In genomic region chr9:20462410-20462809, GRCh38 we compare ENCODE assay signal across 20 cellular contexts.
DNase-seq lines count a peak whose midpoint lies in the region; ATAC-seq and TF ChIP-seq lines count a peak whose summit lies in the region.
"Had no signal": no experiment of that assay in that cellular context is flagged by ENCODE, and none has a peak within 500 bp of the region (broad histone marks: within the 10 kb centered on the region; RNA-seq: fewer than 3 reads in every experiment).

No MANE protein-coding gene starts in this region.

- no peaks in the 10 kb centered on the region for H3K79me2 ChIP-seq in mesendoderm (ENCODE audit: control insufficient read depth, insufficient read depth, low read length)

- no peak overlapping the region for H3K4me2 ChIP-seq in mesendoderm (ENCODE audit: low read length)

- 0 out of 2 replicates have a peak, but pooled peaks have one; percentile 14 for TF ChIP-seq CTCF in LNCAP (IDR thresholded peaks at IDR 0.05)
- peak; percentile 18 for TF ChIP-seq CTCF in cardiac fibroblast (IDR thresholded peaks at IDR 0.05; ENCODE audit: low read depth, low read length)
- TF ChIP-seq CTCF in dorsolateral prefrontal cortex (IDR thresholded peaks at IDR 0.05 in 54 of 56, conservative IDR thresholded peaks at IDR 0.05 in 2 of 56; ENCODE audit: low read depth in 1 of 56, partially characterized antibody in 56 of 56), result no peak

- H4K5ac ChIP-seq in mesendoderm (ENCODE audit: low read length), result no peak overlapping the region

- H3K4me3 ChIP-seq in cardiac fibroblast (replicated peaks in 1 of 2; ENCODE audit: low read depth in 2 of 2, low read length in 2 of 2) (no peak overlapping the region), mesendoderm (ENCODE audit: low read length) (no peak overlapping the region), dorsolateral prefrontal cortex (no peak overlapping the region)
- H3K4me3 ChIP-seq: SJCRH30, vagina had no signal

- no peak overlapping the region for H2AK5ac ChIP-seq in mesendoderm (ENCODE audit: low read length)

- no CpG with 5 or more reads among the region's 3 CpGs for WGBS in mesendoderm (ENCODE audit: extremely low coverage, insufficient coverage, low lambda C conversion rate)

- no peak overlapping the region for H3K18ac ChIP-seq in mesendoderm (ENCODE audit: low read length)

- no peak for ATAC-seq in HG03432 (IDR thresholded peaks at IDR 0.05; ENCODE audit: unreplicated experiment)
- ATAC-seq: left lobe of liver; natural killer cell; stimulated activated effector memory CD8-positive, alpha-beta T cell treated with anti-CD3 and anti-CD28 coated beads, Interleukin-12 subunit alpha, Interleukin-12 subunit beta, amount 100 ng/mL, for 72 hours; T-helper 17 cell had no signal

- H4K8ac ChIP-seq in mesendoderm (ENCODE audit: low read depth, low read length), result no peak overlapping the region

- H3K36me3 ChIP-seq in mesendoderm (ENCODE audit: control insufficient read depth, insufficient read depth, low read length), result no peaks in the 10 kb centered on the region
- H3K36me3 ChIP-seq: SJCRH30, vagina had no signal

- no peak overlapping the region for H3K9ac ChIP-seq in mesendoderm (ENCODE audit: low read length)

- H2BK120ac ChIP-seq in mesendoderm (ENCODE audit: low read depth, low read length), result no peak overlapping the region

- H2BK15ac ChIP-seq in mesendoderm (replicated peaks; ENCODE audit: low read depth), result no peak overlapping the region

- H3K27ac ChIP-seq in mesendoderm (ENCODE audit: low read depth, low read length) (no peak overlapping the region), dorsolateral prefrontal cortex (no peak overlapping the region)
- H3K27ac ChIP-seq: SJCRH30, vagina had no signal

- H3K4me1 ChIP-seq in mesendoderm (ENCODE audit: control insufficient read depth, low read depth, low read length), result no peaks in the 10 kb centered on the region
- H3K4me1 ChIP-seq: SJCRH30, vagina had no signal

- intact Hi-C loops in dorsolateral prefrontal cortex (cut with DNase I), result no loop called here

- no peak overlapping the region for H2BK5ac ChIP-seq in mesendoderm (ENCODE audit: low read length)

- H3K23ac ChIP-seq in mesendoderm (ENCODE audit: low read length), result no peak overlapping the region

- H3K56ac ChIP-seq in mesendoderm (ENCODE audit: low read length), result no peak overlapping the region

- H3K27me3 ChIP-seq in mesendoderm (ENCODE audit: insufficient read depth, low read length, poor library complexity) (no peaks in the 10 kb centered on the region), dorsolateral prefrontal cortex (no peaks in the 10 kb centered on the region)
- H3K27me3 ChIP-seq: SJCRH30, vagina had no signal

- no peak overlapping the region for H3K4ac ChIP-seq in mesendoderm (ENCODE audit: low read depth, low read length)

- H3K79me1 ChIP-seq in mesendoderm (ENCODE audit: low read length), result no peaks in the 10 kb centered on the region

- DNase-seq in NCI-H82 (lab: John Stamatoyannopoulos, UW) (peak; percentile 16), NCI-H82 treated with DMSO at 0.1 percent for 48 hours (lab: John Stamatoyannopoulos, UW; ENCODE audit: unreplicated experiment) (no peak), cardiac fibroblast (ENCODE audit: low read depth in 2 of 2) (no peak), mesendoderm (peak; percentile 37), NCI-H226 (no peak), dorsolateral prefrontal cortex (no peak)
- DNase-seq: 8988T; activated gamma-delta T cell treated with Interleukin-2 at 50 U/mL for 16 hours; central memory CD4-positive, alpha-beta T cell; GOT3; natural killer cell; NCI-H1105 treated with DMSO at 0.1 percent for 48 hours; NCI-H2081 treated with DMSO at 0.1 percent for 48 hours; SJCRH30; T-helper 17 cell had no signal

Comparison
In these comparisons a context has a peak if more than half of its experiments do, and no peak if none do; other contexts are left out.
1. DNase-seq: peak in NCI-H82 (single experiment) and mesendoderm (single experiment); none in NCI-H82 treated with DMSO at 0.1 percent for 48 hours (single experiment), cardiac fibroblast (0 of 2), NCI-H226 (single experiment) and dorsolateral prefrontal cortex (0 of 10).
2. CTCF ChIP-seq: peak in LNCAP (single experiment) and cardiac fibroblast (single experiment); none in dorsolateral prefrontal cortex (0 of 56).